ENCODE assay signal across 18 cellular contexts in the genomic region with DNA sequence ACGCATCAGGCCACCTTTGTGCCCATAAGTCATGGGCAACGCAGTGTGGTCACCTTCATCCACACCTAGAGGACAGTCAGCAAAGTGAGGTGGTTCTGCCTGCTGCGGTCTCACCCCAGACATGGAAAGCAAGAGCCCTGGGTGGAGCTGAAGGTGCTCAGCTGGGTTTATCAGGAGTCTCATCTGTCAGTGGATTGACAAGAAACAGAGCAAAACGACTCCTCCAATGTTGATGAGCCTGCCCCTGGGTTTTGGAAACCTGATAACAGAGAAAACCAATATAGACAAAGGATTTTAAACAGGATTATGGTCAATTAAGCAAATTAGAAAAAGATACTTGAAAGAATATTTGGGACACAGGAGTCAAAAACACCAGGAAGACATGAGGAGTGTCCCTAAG.
DNase-seq lines count a peak whose midpoint lies in the region; ATAC-seq and TF ChIP-seq lines count a peak whose summit lies in the region.
"Had no signal": no experiment of that assay in that cellular context is flagged by ENCODE, and none has a peak within 500 bp of the region (broad histone marks: within the 10 kb centered on the region; RNA-seq: fewer than 3 reads in every experiment).

No MANE protein-coding gene starts in this region.

- H2AFZ ChIP-seq in parathyroid adenoma: peak overlapping the region; percentile 63

- intact Hi-C loops in adrenal gland (cut with DNase I) (no loop called here), MCF 10A (cut with micrococcal nuclease) (no loop called here)

- no TSS peak for BruUV-seq in MCF 10A (replicated peaks; lab: Mats Ljungman, UMichigan)

- no peak overlapping the region for H3K4me3 Mint-ChIP-seq in activated T-helper 17 cell treated with anti-CD3 and anti-CD28 coated beads, Interleukin-2, amount 50 U/mL, for 72 hours
- no peak overlapping the region for H3K4me3 Mint-ChIP-seq in MCF 10A (ENCODE audit: unreplicated experiment)

- peak overlapping the region; percentile 67 for H3K27ac Mint-ChIP-seq in activated T-helper 17 cell treated with anti-CD3 and anti-CD28 coated beads, Interleukin-2, amount 50 U/mL, for 72 hours
- H3K27ac Mint-ChIP-seq in MCF 10A (ENCODE audit: low read depth, unreplicated experiment): no peak overlapping the region

- H3K4me1 ChIP-seq in parathyroid adenoma: peaks cover 37% of the 10 kb centered on the region
- no peaks in the 10 kb centered on the region for H3K4me1 ChIP-seq in adrenal gland (replicated peaks in 1 of 2)
- peaks cover 0 to 11% (median 9%) of the 10 kb centered on the region in 4 donors for H3K4me1 ChIP-seq in upper lobe of left lung

- H3K79me2 ChIP-seq in parathyroid adenoma: no peaks in the 10 kb centered on the region

- TF ChIP-seq CTCF in parathyroid adenoma (IDR thresholded peaks at IDR 0.05): no peak
- TF ChIP-seq CTCF in adrenal gland (IDR thresholded peaks at IDR 0.05): no peak
- no peak for TF ChIP-seq CTCF in upper lobe of left lung (IDR thresholded peaks at IDR 0.05)
- no peak for TF ChIP-seq CTCF in MCF 10A (IDR thresholded peaks at IDR 0.05; ENCODE audit: unreplicated experiment)

- TF ChIP-seq EP300 in upper lobe of left lung (IDR thresholded peaks at IDR 0.05): no peak

- 59 to 71% (median 64%) methylated on average over 4 of the region's 4 CpGs for WGBS in adrenal gland, 4 donors
- 68 to 70% methylated on average over 4 of the region's 4 CpGs for WGBS in upper lobe of left lung, 2 donors

- H3K36me3 Mint-ChIP-seq in activated T-helper 17 cell treated with anti-CD3 and anti-CD28 coated beads, Interleukin-2, amount 50 U/mL, for 72 hours (ENCODE audit: low read depth): no peaks in the 10 kb centered on the region
- H3K36me3 Mint-ChIP-seq in MCF 10A (ENCODE audit: insufficient read depth, unreplicated experiment): peaks cover 6% of the 10 kb centered on the region

- H3K27ac ChIP-seq in parathyroid adenoma (no peak overlapping the region), adrenal gland (no peak overlapping the region), upper lobe of left lung (no peak overlapping the region)
- H3K27ac ChIP-seq: 22Rv1 had no signal

- H3K4me3 ChIP-seq in parathyroid adenoma (ENCODE audit: low read depth, low read length): no peak overlapping the region
- H3K4me3 ChIP-seq in adrenal gland: no peak overlapping the region
- H3K4me3 ChIP-seq in upper lobe of left lung: no peak overlapping the region

- ATAC-seq in activated T-helper 17 cell treated with anti-CD3 and anti-CD28 coated beads, Interleukin-2, amount 50 U/mL, for 72 hours (replicated peaks): no peak
- no peak for ATAC-seq in upper lobe of left lung (ENCODE audit: low FRiP score in 2 of 2)
- ATAC-seq: Panc1 had no signal

- peak; percentile 41 for DNase-seq in NCI-H82 (lab: John Stamatoyannopoulos, UW)
- DNase-seq in NCI-H82 treated with DMSO at 0.1 percent for 48 hours (lab: John Stamatoyannopoulos, UW; ENCODE audit: unreplicated experiment): no peak
- DNase-seq in NCI-H2171 (lab: John Stamatoyannopoulos, UW): peak; percentile 22
- DNase-seq in adrenal gland: no peak
- DNase-seq in upper lobe of left lung: no peak
- DNase-seq in MCF 10A (ENCODE audit: unreplicated experiment): no peak
- DNase-seq: ACHN, C1 segment of cervical spinal cord, DMS79, NCI-H1694, NCI-H2081, NCI-H446, NCI-H526 treated with DMSO at 0.1 percent for 48 hours had no signal

- H3K4me2 ChIP-seq in parathyroid adenoma (ENCODE audit: low read length): no peak overlapping the region

- CTCF ChIA-PET in MCF 10A (lab: Yijun Ruan, JAX): interaction anchor here (0.6 to 18.8 kb wide), 15 partner anchors 5 to 512 kb away, joined by 3 to 345 read pairs (median 8); no protein-coding TSS in a partner anchor

- H3K9me3 Mint-ChIP-seq in activated T-helper 17 cell treated with anti-CD3 and anti-CD28 coated beads, Interleukin-2, amount 50 U/mL, for 72 hours: no peaks in the 10 kb centered on the region
- H3K9me3 Mint-ChIP-seq in MCF 10A (ENCODE audit: unreplicated experiment): no peaks in the 10 kb centered on the region
- H3K9me3 Mint-ChIP-seq: IgD-negative memory B cell had no signal

- H3K27me3 ChIP-seq in parathyroid adenoma (ENCODE audit: control insufficient read depth, insufficient read depth, low read length) (no peaks in the 10 kb centered on the region), adrenal gland (no peaks in the 10 kb centered on the region), upper lobe of left lung (no peaks in the 10 kb centered on the region)

- H3K36me3 ChIP-seq in parathyroid adenoma (ENCODE audit: control insufficient read depth, insufficient read depth, low read length) (no peaks in the 10 kb centered on the region), adrenal gland (replicated peaks in 1 of 2) (no peaks in the 10 kb centered on the region), upper lobe of left lung (no peaks in the 10 kb centered on the region)

- no peaks in the 10 kb centered on the region for H3K27me3 Mint-ChIP-seq in activated T-helper 17 cell treated with anti-CD3 and anti-CD28 coated beads, Interleukin-2, amount 50 U/mL, for 72 hours
- H3K27me3 Mint-ChIP-seq in MCF 10A (ENCODE audit: insufficient read depth, unreplicated experiment): peaks cover 39% of the 10 kb centered on the region

- H3K9ac ChIP-seq in parathyroid adenoma: no peak overlapping the region

- POLR2A ChIA-PET in MCF 10A (lab: Yijun Ruan, JAX): interaction anchor here (0.6 kb wide), 1 partner anchor 132 kb away, joined by 3 read pairs; no protein-coding TSS in a partner anchor

- TF ChIP-seq POLR2A in adrenal gland (IDR thresholded peaks at IDR 0.05) (no peak), upper lobe of left lung (IDR thresholded peaks at IDR 0.05) (no peak)

- peaks cover 8% of the 10 kb centered on the region for H3K4me1 Mint-ChIP-seq in activated T-helper 17 cell treated with anti-CD3 and anti-CD28 coated beads, Interleukin-2, amount 50 U/mL, for 72 hours
- peaks cover 5% of the 10 kb centered on the region for H3K4me1 Mint-ChIP-seq in MCF 10A (ENCODE audit: insufficient read depth, unreplicated experiment)

- no peaks in the 10 kb centered on the region for H3K9me3 ChIP-seq in parathyroid adenoma (ENCODE audit: control insufficient read depth, low read length)
- no peaks in the 10 kb centered on the region for H3K9me3 ChIP-seq in adrenal gland (replicated peaks in 1 of 3)
- no peaks in the 10 kb centered on the region for H3K9me3 ChIP-seq in upper lobe of left lung

Comparison
In these comparisons a context has a peak if more than half of its experiments do, and no peak if none do; other contexts are left out.
1. DNase-seq: peak in NCI-H82 (single experiment) and NCI-H2171 (single experiment); none in NCI-H82 treated with DMSO at 0.1 percent for 48 hours (single experiment), adrenal gland (0 of 7), upper lobe of left lung (0 of 2) and MCF 10A (single experiment).